ENCODE assay signal across 15 cellular contexts in genomic region chr19:53771133-53771532, GRCh38. TPM values are rescaled to one million over a fixed set of nuclear protein-coding genes. Genes with fewer than 3 reads are reported as not detected.
DNase-seq lines count a peak whose midpoint lies in the region; ATAC-seq and TF ChIP-seq lines count a peak whose summit lies in the region.
"Had no signal": no experiment of that assay in that cellular context is flagged by ENCODE, and none has a peak within 500 bp of the region (broad histone marks: within the 10 kb centered on the region; RNA-seq: fewer than 3 reads in every experiment).

No MANE protein-coding gene starts in this region.

- H3K27me3 ChIP-seq in PC-3 (ENCODE audit: low read length) = peaks cover 9% of the 10 kb centered on the region
- no peaks in the 10 kb centered on the region for H3K27me3 ChIP-seq in hepatocyte
- no peaks in the 10 kb centered on the region for H3K27me3 ChIP-seq in osteoblast (ENCODE audit: insufficient read depth, low read length)

- no TSS peak for BruUV-seq in PC-3 (replicated peaks; lab: Mats Ljungman, UMichigan)

- CTCF ChIA-PET in PC-3 (lab: Charles Lee) = interaction anchor here (1.7 kb wide), 1 partner anchor 22 kb away, joined by 4 read pairs; no protein-coding TSS in a partner anchor

- no peak for ATAC-seq in PC-3
- no peak for ATAC-seq in stimulated activated naive CD8-positive, alpha-beta T cell treated with anti-CD3 and anti-CD28 coated beads, Interleukin-15, Interleukin-2, amounts not matched to agents 100 U/mL and 50 U/mL, for 24 hours

- H3K4me1 ChIP-seq in PC-3 (ENCODE audit: insufficient read depth, low read length) (peaks cover 8% of the 10 kb centered on the region; the same call in 1 of the 2 replicates), hepatocyte (ENCODE audit: insufficient read depth) (no peaks in the 10 kb centered on the region), osteoblast (ENCODE audit: insufficient read depth, low read length) (no peaks in the 10 kb centered on the region)

- H3K36me3 ChIP-seq in PC-3 (ENCODE audit: low read depth, low read length) (no peaks in the 10 kb centered on the region), hepatocyte (replicated peaks; ENCODE audit: insufficient read depth, low read depth) (no peaks in the 10 kb centered on the region), osteoblast (ENCODE audit: insufficient read depth, low read length) (no peaks in the 10 kb centered on the region)

- H3K4me2 ChIP-seq in PC-3 (ENCODE audit: low read length) = peak overlapping the region; percentile 45
- H3K4me2 ChIP-seq in hepatocyte = peak overlapping the region; percentile 10
- H3K4me2 ChIP-seq in osteoblast (ENCODE audit: insufficient read depth, low read length) = no peak overlapping the region

- H3K79me2 ChIP-seq in PC-3 (ENCODE audit: low read length) = no peaks in the 10 kb centered on the region
- no peaks in the 10 kb centered on the region for H3K79me2 ChIP-seq in hepatocyte
- no peaks in the 10 kb centered on the region for H3K79me2 ChIP-seq in osteoblast (ENCODE audit: insufficient read depth, low read length)

- intact Hi-C loops in PC-3 (cut with micrococcal nuclease) = no loop called here

- H3K9me3 ChIP-seq in PC-3 (ENCODE audit: low read length) (no peaks in the 10 kb centered on the region), hepatocyte (ENCODE audit: low read depth) (no peaks in the 10 kb centered on the region), osteoblast (ENCODE audit: low read depth, low read length) (no peaks in the 10 kb centered on the region)

- H3K27ac ChIP-seq in PC-3 (ENCODE audit: low read length) (no peak overlapping the region), hepatocyte (peak overlapping the region; percentile 68), osteoblast (ENCODE audit: low read depth, low read length) (no peak overlapping the region)

- H3K9me2 ChIP-seq in PC-3 (replicated peaks; ENCODE audit: low read length) (no peaks in the 10 kb centered on the region), hepatocyte (replicated peaks; ENCODE audit: insufficient read depth) (no peaks in the 10 kb centered on the region)

- H4K20me1 ChIP-seq in PC-3 (ENCODE audit: low read length) (no peaks in the 10 kb centered on the region), hepatocyte (ENCODE audit: insufficient read depth, poor library complexity, severe bottlenecking) (no peaks in the 10 kb centered on the region), osteoblast (ENCODE audit: insufficient read depth, low read length) (no peaks in the 10 kb centered on the region)

- POLR2A ChIA-PET in PC-3 (lab: Charles Lee; ENCODE audit: unreplicated experiment) = no interaction called here

- H3K9ac ChIP-seq in PC-3 (ENCODE audit: low read length) = no peak overlapping the region

- WGBS in hepatocyte (ENCODE audit: low lambda C conversion rate, missing lambda C conversion rate) = 33% methylated on average over 4 of the region's 4 CpGs

- TF ChIP-seq CTCF in PC-3 (conservative IDR thresholded peaks at IDR 0.05; ENCODE audit: low read depth, low read length) = no peak
- TF ChIP-seq CTCF in hepatocyte (IDR thresholded peaks at IDR 0.05; ENCODE audit: poor library complexity) = no peak
- TF ChIP-seq CTCF in osteoblast (IDR thresholded peaks at IDR 0.05; ENCODE audit: extremely low read depth, low read depth, low read length) = no peak

- DNase-seq in ELF-1 (ENCODE audit: low read depth, low spot score) (peak; percentile 68), PC-3 (peak; percentile 81), hepatocyte (ENCODE audit: low spot score) (peak; percentile 19), osteoblast (ENCODE audit: insufficient read length, low spot score, missing footprints) (peak; percentile 50), NOMO-1 treated with DMSO at 0.1 percent for 48 hours (lab: John Stamatoyannopoulos, UW; ENCODE audit: unreplicated experiment) (no peak)
- no peak for DNase-seq in activated CD4-positive, alpha-beta T cell treated with anti-CD3 and anti-CD28 coated beads for 48 hours
- no peak for DNase-seq in stimulated activated naive CD8-positive, alpha-beta T cell treated with anti-CD3 and anti-CD28 coated beads, Interleukin-15, Interleukin-2, amounts not matched to agents 100 U/mL and 50 U/mL, for 24 hours
- DNase-seq in activated CD4-positive, alpha-beta T cell treated with anti-CD3 and anti-CD28 coated beads, Interleukin-2, amount 50 U/mL, for 48 hours = no peak
- DNase-seq: COR-L47, DMS79, Kasumi-1, NCI-H1417 treated with DMSO at 0.1 percent for 48 hours, NCI-H2029, NCI-H510A treated with DMSO at 0.1 percent for 48 hours had no signal

- H3K4me3 ChIP-seq in PC-3 (ENCODE audit: low read length) = no peak overlapping the region
- no peak overlapping the region for H3K4me3 ChIP-seq in hepatocyte
- no peak overlapping the region for H3K4me3 ChIP-seq in osteoblast (ENCODE audit: insufficient read depth, low read length)

- no peak overlapping the region for H2AFZ ChIP-seq in PC-3 (ENCODE audit: low read length)
- no peak overlapping the region for H2AFZ ChIP-seq in hepatocyte
- no peak overlapping the region for H2AFZ ChIP-seq in osteoblast (ENCODE audit: low read length)

- no peaks in the 10 kb centered on the region for H3F3A ChIP-seq in PC-3 (ENCODE audit: low read length, unreplicated experiment)

RNA-seq across cellular contexts. Expression of gene NLRP12, which starts 53.0 kb away (rescaled TPM):
- total RNA-seq in PC-3 (2014; rRNA removed) = 0.12 TPM in 1 of 2 replicates, not detected in the other
- not detected in 2 replicates for total RNA-seq in hepatocyte
- polyA plus RNA-seq in hepatocyte = not detected in 2 replicates
- under 0.01 TPM in 1 of 2 replicates, not detected in the other for total RNA-seq in osteoblast
- total RNA-seq: RPMI7951 had no signal

Comparison
In these comparisons a context has a peak if more than half of its experiments do, and no peak if none do; other contexts are left out.
1. DNase-seq: peak in ELF-1 (single experiment), PC-3 (single experiment), hepatocyte (single experiment) and osteoblast (single experiment); none in activated CD4-positive, alpha-beta T cell treated with anti-CD3 and anti-CD28 coated beads for 48 hours (single experiment), stimulated activated naive CD8-positive, alpha-beta T cell treated with anti-CD3 and anti-CD28 coated beads, Interleukin-15, Interleukin-2, amounts not matched to agents 100 U/mL and 50 U/mL, for 24 hours (single experiment), NOMO-1 treated with DMSO at 0.1 percent for 48 hours (single experiment) and activated CD4-positive, alpha-beta T cell treated with anti-CD3 and anti-CD28 coated beads, Interleukin-2, amount 50 U/mL, for 48 hours (0 of 2).